In genomic region chr10:71253981-71254818, GRCh38 we compare ENCODE assay signal across 20 cellular contexts. TPM values are rescaled to one million over a fixed set of nuclear protein-coding genes. Genes with fewer than 3 reads are reported as not detected.
DNase-seq lines count a peak whose midpoint lies in the region; ATAC-seq, FAIRE-seq and TF ChIP-seq lines count a peak whose summit lies in the region.
"Had no signal": no experiment of that assay in that cellular context is flagged by ENCODE, and none has a peak within 500 bp of the region (broad histone marks: within the 10 kb centered on the region; RNA-seq: fewer than 3 reads in every experiment).

No MANE protein-coding gene starts in this region.

- TF ChIP-seq RAD21 in HepG2 (CRISPR knock-in tag; IDR thresholded peaks at IDR 0.05) = no peak

- H3K4me3 ChIP-seq in heart left ventricle = no peak overlapping the region
- no peak overlapping the region for H3K4me3 ChIP-seq in right atrium auricular region
- H3K4me3 ChIP-seq in stomach = no peak overlapping the region
- H3K4me3 ChIP-seq in vagina = no peak overlapping the region
- H3K4me3 ChIP-seq in HepG2 (replicated peaks in 1 of 3; ENCODE audit: insufficient read depth in 1 of 3, low read depth in 2 of 3, low read length in 3 of 3) = no peak overlapping the region
- H3K4me3 ChIP-seq: transverse colon had no signal

- WGBS in heart left ventricle, 4 donors = 74 to 80% (median 77%) methylated on average over 15 to 17 of the region's 17 CpGs
- 82 to 90% (median 88%) methylated on average over 12 to 17 of the region's 17 CpGs for WGBS in stomach, 5 donors
- 42% methylated on average over 12 of the region's 17 CpGs for WGBS in HepG2 (ENCODE audit: low lambda C conversion rate)

- TF ChIP-seq EP300 in stomach (IDR thresholded peaks at IDR 0.05) = no peak
- TF ChIP-seq EP300 in HepG2 (IDR thresholded peaks at IDR 0.05; ENCODE audit: low read depth in 2 of 2, low read length in 2 of 2) = no peak
- TF ChIP-seq EP300 in HepG2 (CRISPR knock-in tag; IDR thresholded peaks at IDR 0.05; ENCODE audit: borderline replicate concordance) = no peak

- BruUV-seq in HepG2 (replicated peaks; lab: Mats Ljungman, UMichigan) = no TSS peak

- CTCF ChIA-PET in RWPE1 (lab: Yijun Ruan, JAX) (interaction anchor here (0.6 kb wide), 2 partner anchors 13 to 229 kb away, joined by 3 to 4 read pairs; no protein-coding TSS in a partner anchor), HepG2 (lab: Yijun Ruan, JAX; ENCODE audit: low intra/inter-chr PET ratio, low total read pairs) (no interaction called here)

- H3K79me2 ChIP-seq in HepG2 (ENCODE audit: insufficient read depth, low read length) = no peaks in the 10 kb centered on the region

- H4K20me1 ChIP-seq in HepG2 (ENCODE audit: insufficient read depth, low read length) = no peaks in the 10 kb centered on the region

- H3K9me3 ChIP-seq in heart left ventricle = no peaks in the 10 kb centered on the region
- no peaks in the 10 kb centered on the region for H3K9me3 ChIP-seq in right atrium auricular region
- H3K9me3 ChIP-seq in stomach = no peaks in the 10 kb centered on the region
- H3K9me3 ChIP-seq in vagina = no peaks in the 10 kb centered on the region
- no peaks in the 10 kb centered on the region for H3K9me3 ChIP-seq in HepG2 (ENCODE audit: low read length)
- H3K9me3 ChIP-seq: transverse colon had no signal

- no peak overlapping the region for H3K9ac ChIP-seq in HepG2 (ENCODE audit: insufficient read depth, low read depth, low read length)

- TF ChIP-seq POLR2A in heart left ventricle (IDR thresholded peaks at IDR 0.05) (no peak), stomach (IDR thresholded peaks at IDR 0.05) (no peak), vagina (IDR thresholded peaks at IDR 0.05) (no peak), HepG2 (IDR thresholded peaks at IDR 0.05; ENCODE audit: insufficient read depth in 1 of 2, low read depth in 2 of 2, low read length in 2 of 2) (no peak)

- H3K4me1 ChIP-seq in heart left ventricle (peaks cover 12 to 94% (median 79%) of the 10 kb centered on the region in 12 donors), right atrium auricular region (peaks cover 0 to 80% of the 10 kb centered on the region in 2 donors), stomach (peaks cover 19 to 36% (median 28%) of the 10 kb centered on the region in 4 donors), vagina (peaks cover 69% of the 10 kb centered on the region), HepG2 (ENCODE audit: insufficient read depth, low read length) (no peaks in the 10 kb centered on the region)

- H3K36me3 ChIP-seq in heart left ventricle = no peaks in the 10 kb centered on the region
- no peaks in the 10 kb centered on the region for H3K36me3 ChIP-seq in right atrium auricular region
- no peaks in the 10 kb centered on the region for H3K36me3 ChIP-seq in stomach
- no peaks in the 10 kb centered on the region for H3K36me3 ChIP-seq in vagina
- H3K36me3 ChIP-seq in HepG2 (replicated peaks in 1 of 2; ENCODE audit: control insufficient read depth in 1 of 2, insufficient read depth in 2 of 2, low read length in 2 of 2) = no peaks in the 10 kb centered on the region
- H3K36me3 ChIP-seq: brain microvascular endothelial cell, transverse colon had no signal

- H3K27me3 ChIP-seq in heart left ventricle (no peaks in the 10 kb centered on the region), right atrium auricular region (no peaks in the 10 kb centered on the region), stomach (no peaks in the 10 kb centered on the region), vagina (no peaks in the 10 kb centered on the region), HepG2 (ENCODE audit: control insufficient read depth in 1 of 2, insufficient read depth in 2 of 2, low read length in 2 of 2) (peaks cover 7 to 23% of the 10 kb centered on the region in 2 experiments; a peak in 4 of 5 replicates)
- H3K27me3 ChIP-seq: brain microvascular endothelial cell, transverse colon had no signal

- DNase-seq in heart left ventricle (peak in 4 of 5 donors; percentile 57 to 70 (median 65)), right atrium auricular region (ENCODE audit: low spot score) (no peak), RWPE1 (ENCODE audit: low spot score) (no peak), iPS-NIHi7 (ENCODE audit: extremely low spot score) (peak; percentile 46), stomach (no peak), vagina (ENCODE audit: extremely low spot score in 2 of 2) (no peak), HepG2 (ENCODE audit: low spot score) (no peak), OCI-M2 (lab: John Stamatoyannopoulos, UW; ENCODE audit: unreplicated experiment) (no peak)
- DNase-seq: activated CD4-positive, alpha-beta T cell treated with anti-CD3 and anti-CD28 coated beads, Interleukin-2, amount 10 ng/mL, durations not matched to agents 24 days and 14 days; activated CD8-positive, alpha-beta memory T cell treated with anti-CD3 and anti-CD28 coated beads, Interleukin-2, amount 50 U/mL, for 4 hours; brain microvascular endothelial cell; C1 segment of cervical spinal cord; cortex of kidney; HCEC 1CT; hypothalamus; kidney glomerular epithelial cell; NCI-H187 treated with DMSO at 0.1 percent for 48 hours; stimulated activated naive CD4-positive, alpha-beta T cell; transverse colon had no signal

- no peak for FAIRE-seq in HepG2 (lab: Jason Lieb, UNC)
- FAIRE-seq: A204.1 had no signal

- H3K27ac ChIP-seq in heart left ventricle (peak overlapping the region in 8 of 12 donors; percentile 3 to 74 (median 54)), right atrium auricular region (no peak overlapping the region), RWPE1 (peak overlapping the region; percentile 99), stomach (peak overlapping the region in 3 of 5 donors; percentile 18 to 72 (median 21)), vagina (no peak overlapping the region), HepG2 (ENCODE audit: extremely low read length, insufficient read depth, low read length) (no peak overlapping the region)
- H3K27ac ChIP-seq: brain microvascular endothelial cell had no signal

- in situ Hi-C loops in HepG2 (cut with HindIII; ENCODE audit: extremely low pct_ligation_motif_present, low pct_unique_long_range_greater_than_20kb) = no loop called here

- POLR2A ChIA-PET in RWPE1 (lab: Yijun Ruan, JAX; ENCODE audit: low non-redundant PET) = no interaction called here
- POLR2A ChIA-PET in HepG2 (lab: Yijun Ruan, JAX) = no interaction called here

- no peak overlapping the region for H2AFZ ChIP-seq in HepG2 (ENCODE audit: low read length)

- ATAC-seq in heart left ventricle (peak in 3 of 4 donors; percentile 7 to 68 (median 28)), HepG2 (no peak)

- no peak overlapping the region for H3K4me2 ChIP-seq in HepG2 (ENCODE audit: low read depth, low read length)

- TF ChIP-seq CTCF in heart left ventricle (IDR thresholded peaks at IDR 0.05) = no peak
- no peak for TF ChIP-seq CTCF in right atrium auricular region (IDR thresholded peaks at IDR 0.05)
- no peak for TF ChIP-seq CTCF in RWPE1 (conservative IDR thresholded peaks at IDR 0.05; ENCODE audit: low read depth)
- TF ChIP-seq CTCF in stomach (IDR thresholded peaks at IDR 0.05) = no peak
- no peak for TF ChIP-seq CTCF in vagina (IDR thresholded peaks at IDR 0.05)
- TF ChIP-seq CTCF in HepG2 (CRISPR knock-in tag; IDR thresholded peaks at IDR 0.05) = no peak

- intact Hi-C loops in heart left ventricle (cut with DNase I) = loop anchor here in 1 of 10 donors (5.0 kb wide), 1 partner anchor 37 kb away; no protein-coding TSS in a partner anchor
- intact Hi-C loops in stomach (cut with DNase I; ENCODE audit: low total_unique reads) = no loop called here
- intact Hi-C loops in vagina (cut with DNase I) = no loop called here
- intact Hi-C loops in HepG2 (cut with micrococcal nuclease; ENCODE audit: unreplicated experiment) = no loop called here

TF ChIP-seq in HepG2, 621 proteins besides CTCF, POLR2A, EP300 and RAD21 (continues in another document):
- TF ChIP-seq SMYD3 (CRISPR knock-in tag; IDR thresholded peaks at IDR 0.05) = no peak
- TF ChIP-seq ZNF816 (CRISPR knock-in tag; IDR thresholded peaks at IDR 0.05; ENCODE audit: borderline replicate concordance) = no peak
- TF ChIP-seq ZFP37 (CRISPR knock-in tag; IDR thresholded peaks at IDR 0.05; ENCODE audit: borderline replicate concordance) = no peak
- no peak for TF ChIP-seq ZNF317 (CRISPR knock-in tag; IDR thresholded peaks at IDR 0.05)
- TF ChIP-seq RBAK (CRISPR knock-in tag; IDR thresholded peaks at IDR 0.05) = no peak
- no peak for TF ChIP-seq ZNF883 (CRISPR knock-in tag; IDR thresholded peaks at IDR 0.05; ENCODE audit: not compliant biosample characterization)

RNA-seq across cellular contexts. Expression of gene UNC5B, which starts 41.8 kb away (rescaled TPM):
- total RNA-seq in heart left ventricle = 10 to 100 TPM in 6 of 9 donors, 1 to 10 TPM in 3; 6.9 to 22.8 (median 10.9) TPM
- 1 to 10 TPM; 4.8 to 8.7 TPM for polyA plus RNA-seq in heart left ventricle
- total RNA-seq in right atrium auricular region = 10 to 100 TPM; 10.9 to 29.2 TPM
- 10 to 100 TPM in 2 of 5 donors, 1 to 10 TPM in 3; 5.5 to 42.9 (median 9.4) TPM for total RNA-seq in stomach
- 1 to 10 TPM; 1.4 to 3.9 (median 2.0) TPM for polyA plus RNA-seq in stomach
- 24.3 TPM for total RNA-seq in vagina
- 0.07 TPM in 1 of 2 replicates, not detected in the other for total RNA-seq in HepG2 (2016; rRNA removed; fragmentation: Illumina TruSeq; extraction: Trizol)
- not detected in 2 replicates for total RNA-seq in HepG2 (2016; cell fraction: cytosol; rRNA removed; fragmentation: Illumina TruSeq; extraction: Trizol; ENCODE audit: low read depth)
- total RNA-seq in HepG2 (2016; cell fraction: insoluble cytoplasmic fraction; rRNA removed; fragmentation: Illumina TruSeq; extraction: Trizol) = 0.04 TPM in 1 of 2 replicates, not detected in the other
- not detected in 2 replicates for total RNA-seq in HepG2 (2016; cell fraction: membrane; rRNA removed; fragmentation: Illumina TruSeq; extraction: Trizol)
- 0.06 TPM in 2 replicates for total RNA-seq in HepG2 (2016; cell fraction: nucleus; rRNA removed; fragmentation: Illumina TruSeq; extraction: Trizol)
- 0.07 and 0.13 TPM in 2 replicates for polyA plus RNA-seq in HepG2 (2011; rRNA removed)
- polyA plus RNA-seq in HepG2 (2011; cell fraction: cytosol; rRNA removed) = 0.05 and 0.08 TPM in 2 replicates
- 0.21 and 0.24 TPM in 2 replicates for polyA plus RNA-seq in HepG2 (2011; cell fraction: nucleus; rRNA removed)
- polyA plus RNA-seq in HepG2 (2012) = 0.13 and 0.21 TPM in 2 replicates
- not detected in 2 replicates for polyA plus RNA-seq in HepG2 (2016; cell fraction: cytosol; fragmentation: Illumina TruSeq; extraction: Trizol; ENCODE audit: low read depth)
- polyA plus RNA-seq in HepG2 (2016; cell fraction: insoluble cytoplasmic fraction; fragmentation: Illumina TruSeq; extraction: Trizol; ENCODE audit: low read depth) = 0.04 TPM in 1 of 2 replicates, not detected in the other
- polyA plus RNA-seq in HepG2 (2016; cell fraction: membrane; fragmentation: Illumina TruSeq; extraction: Trizol; ENCODE audit: low read depth) = 0.02 TPM in 1 of 2 replicates, not detected in the other
- 0.07 and 0.16 TPM in 2 replicates for polyA plus RNA-seq in HepG2 (2016; cell fraction: nucleus; fragmentation: Illumina TruSeq; extraction: Trizol; ENCODE audit: insufficient read depth, low read depth)
- 0.38 and 7.2 TPM in 2 replicates for polyA minus RNA-seq in HepG2 (2011; rRNA and poly(A)+ RNA removed; ENCODE audit: low replicate concordance)
- 0.10 TPM in 1 of 2 replicates, not detected in the other for polyA minus RNA-seq in HepG2 (2011; cell fraction: cytosol; rRNA and poly(A)+ RNA removed)
- 0.12 and 0.13 TPM in 2 replicates for polyA minus RNA-seq in HepG2 (2011; cell fraction: nucleus; rRNA and poly(A)+ RNA removed)

Comparison
In these comparisons a context has a peak if more than half of its experiments do, and no peak if none do; other contexts are left out.
1. DNase-seq: peak in heart left ventricle (4 of 5) and iPS-NIHi7 (single experiment); none in right atrium auricular region (single experiment), RWPE1 (single experiment), stomach (single experiment), vagina (0 of 2), HepG2 (single experiment) and OCI-M2 (single experiment).
2. H3K27ac ChIP-seq: peak in heart left ventricle (8 of 12), RWPE1 (single experiment) and stomach (3 of 5); none in right atrium auricular region (0 of 2), vagina (single experiment) and HepG2 (single experiment).